ENCODE assay signal across 1 cellular context in the genomic region with DNA sequence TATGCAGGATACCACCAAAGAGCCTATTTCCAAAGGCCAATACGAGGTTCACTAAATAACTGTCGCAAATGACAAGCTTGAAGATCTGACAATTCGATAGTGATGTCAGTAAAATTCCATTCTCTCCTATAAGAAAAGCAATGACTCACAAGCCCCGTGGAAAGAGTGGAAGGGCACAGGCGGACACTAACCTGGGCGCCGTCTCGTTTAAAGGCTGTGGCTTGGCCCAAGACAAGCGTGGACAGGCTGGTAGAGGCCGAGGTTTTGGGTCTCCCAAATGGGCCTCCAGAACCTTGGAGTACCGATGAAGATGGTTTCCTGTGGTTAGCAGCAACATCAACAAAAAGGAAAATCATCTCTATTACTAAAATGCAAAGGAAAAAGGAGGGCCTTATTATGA.
TF ChIP-seq lines count a peak whose summit lies in the region.

No MANE protein-coding gene starts in this region.

TF ChIP-seq in HepG2, 621 proteins besides CTCF, POLR2A, EP300 and RAD21:
- TF ChIP-seq ZNF331 (CRISPR knock-in tag; IDR thresholded peaks at IDR 0.05): no peak
- TF ChIP-seq ZXDC (CRISPR knock-in tag; IDR thresholded peaks at IDR 0.05): no peak
- peak; percentile 17 for TF ChIP-seq RBM22 (optimal IDR thresholded peaks at IDR 0.05; ENCODE audit: low read length)
